In the genomic region with DNA sequence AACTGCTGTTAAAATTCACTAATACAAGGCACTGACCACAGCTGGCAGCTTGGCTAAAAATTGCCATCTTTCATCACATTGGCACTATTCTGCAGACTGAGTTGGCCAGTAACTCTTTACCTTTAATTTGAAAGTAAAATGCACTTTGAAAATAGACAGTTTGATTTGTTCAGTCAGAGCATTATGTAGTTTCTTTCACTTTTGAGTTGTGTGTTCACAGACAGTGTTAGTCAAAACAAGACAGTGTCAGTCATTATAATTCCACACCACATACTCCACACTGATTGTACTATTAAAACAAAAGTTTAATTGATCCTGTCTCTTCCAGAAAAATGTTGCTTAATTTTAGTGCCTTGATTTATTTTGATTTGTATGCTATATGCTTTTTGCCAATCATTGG, we compare ENCODE assay signal across 1 cellular context.
TF ChIP-seq lines count a peak whose summit lies in the region.

No MANE protein-coding gene starts in this region.

TF ChIP-seq in SK-N-SH treated with all-trans-retinoic acid at 6 μM for 48 hours, 23 proteins besides CTCF, POLR2A, EP300 and RAD21 (continued from another document):
- TF ChIP-seq TSHZ2 (CRISPR knock-in tag; IDR thresholded peaks at IDR 0.05) = no peak
- no peak for TF ChIP-seq CSDC2 (CRISPR knock-in tag; IDR thresholded peaks at IDR 0.05)
- TF ChIP-seq BACH2 (CRISPR knock-in tag; IDR thresholded peaks at IDR 0.05; ENCODE audit: borderline replicate concordance) = no peak
- TF ChIP-seq TOX (CRISPR knock-in tag; IDR thresholded peaks at IDR 0.05; ENCODE audit: borderline replicate concordance) = no peak
- TF ChIP-seq ZNF565 (CRISPR knock-in tag; conservative IDR thresholded peaks at IDR 0.05; ENCODE audit: low read depth) = no peak
- no peak for TF ChIP-seq TCF4 (CRISPR knock-in tag; IDR thresholded peaks at IDR 0.05; ENCODE audit: borderline replicate concordance)
- TF ChIP-seq GLIS3 (CRISPR knock-in tag; IDR thresholded peaks at IDR 0.05) = no peak
- no peak for TF ChIP-seq ZNF8 (CRISPR knock-in tag; IDR thresholded peaks at IDR 0.05)
- TF ChIP-seq ISL1 (CRISPR knock-in tag; IDR thresholded peaks at IDR 0.05) = no peak
- TF ChIP-seq OSR1 (CRISPR knock-in tag; IDR thresholded peaks at IDR 0.05) = no peak
- TF ChIP-seq ZFP30 (CRISPR knock-in tag; IDR thresholded peaks at IDR 0.05) = no peak
- no peak for TF ChIP-seq RARB (CRISPR knock-in tag; IDR thresholded peaks at IDR 0.05)
